ENCODE assay signal across 29 cellular contexts in genomic region chr16:57007530-57007929, GRCh38. TPM values are rescaled to one million over a fixed set of nuclear protein-coding genes. Genes with fewer than 3 reads are reported as not detected.
DNase-seq lines count a peak whose midpoint lies in the region; ATAC-seq and TF ChIP-seq lines count a peak whose summit lies in the region.
"Had no signal": no experiment of that assay in that cellular context is flagged by ENCODE, and none has a peak within 500 bp of the region (broad histone marks: within the 10 kb centered on the region; RNA-seq: fewer than 3 reads in every experiment).

No MANE protein-coding gene starts in this region.

- CTCF ChIA-PET in activated CD4-positive, alpha-beta T cell treated with anti-CD3 and anti-CD28 coated beads for 36 hours (lab: Charles Lee), result interaction anchor here (0.5 to 1.4 kb wide), 5 partner anchors 14 to 566 kb away, joined by 3 read pairs; no protein-coding TSS in a partner anchor
- CTCF ChIA-PET in CD4-positive, alpha-beta memory T cell (lab: Charles Lee; ENCODE audit: partially characterized antibody), result interaction anchor here (1.3 to 6.9 kb wide), 5 partner anchors 18 to 76 kb away, joined by 3 to 37 read pairs (median 4); partner anchors contain the start of gene NLRC5

- intact Hi-C loops in activated CD4-positive, alpha-beta T cell treated with anti-CD3 and anti-CD28 coated beads for 36 hours (cut with DNase I, micrococcal nuclease), result no loop called here
- intact Hi-C loops in CD4-positive, alpha-beta memory T cell (cut with micrococcal nuclease), result no loop called here
- intact Hi-C loops in psoas muscle (cut with DNase I), result no loop called here

- no peaks in the 10 kb centered on the region for H3K27me3 Mint-ChIP-seq in activated CD4-positive, alpha-beta T cell treated with anti-CD3 and anti-CD28 coated beads for 36 hours
- no peaks in the 10 kb centered on the region for H3K27me3 Mint-ChIP-seq in CD4-positive, alpha-beta memory T cell
- no peaks in the 10 kb centered on the region for H3K27me3 Mint-ChIP-seq in naive thymus-derived CD8-positive, alpha-beta T cell
- H3K27me3 Mint-ChIP-seq: dendritic cell treated with granulocyte-macrophage colony-stimulating factor and Interleukin-4, amounts not matched to agents 40 ng/mL and 50 ng/mL, for 4 days; naive B cell had no signal

- H3K27me3 ChIP-seq in CD4-positive, alpha-beta memory T cell (ENCODE audit: insufficient read depth, low read length), result no peaks in the 10 kb centered on the region
- H3K27me3 ChIP-seq in osteoblast (ENCODE audit: insufficient read depth, low read length), result no peaks in the 10 kb centered on the region
- H3K27me3 ChIP-seq in psoas muscle (ENCODE audit: insufficient read depth in 3 of 3, low read length in 2 of 3), result no peaks in the 10 kb centered on the region
- H3K27me3 ChIP-seq: gastroesophageal sphincter, ovary, Peyer's patch, right atrium auricular region had no signal

- peaks cover 79% of the 10 kb centered on the region for H3K79me2 ChIP-seq in osteoblast (ENCODE audit: insufficient read depth, low read length)

- DNase-seq in activated CD4-positive, alpha-beta T cell treated with anti-CD3 and anti-CD28 coated beads for 36 hours, result no peak
- no peak for DNase-seq in activated CD4-positive, alpha-beta T cell treated with anti-CD3 and anti-CD28 coated beads, Interleukin-2, amount 50 U/mL, for 48 hours
- no peak for DNase-seq in CD4-positive, alpha-beta memory T cell
- DNase-seq in activated CD8-positive, alpha-beta memory T cell treated with anti-CD3 and anti-CD28 coated beads, Interleukin-2, amount 50 U/mL, for 48 hours, result peak; percentile 41
- no peak for DNase-seq in naive thymus-derived CD8-positive, alpha-beta T cell
- no peak for DNase-seq in NCI-H2196 (lab: John Stamatoyannopoulos, UW; ENCODE audit: unreplicated experiment)
- no peak for DNase-seq in osteoblast (ENCODE audit: insufficient read length, low spot score, missing footprints)
- no peak for DNase-seq in psoas muscle
- DNase-seq: activated CD4-positive, alpha-beta T cell treated with anti-CD3 and anti-CD28 coated beads for 1 hour; activated naive CD4-positive, alpha-beta T cell treated with anti-CD3 and anti-CD28 coated beads, Interleukin-2, amount 50 U/mL, for 16 hours; caudate nucleus; hippocampal formation; Kasumi-1; mesendoderm; MV-4-11; naive B cell; NCI-H146; NCI-H524; NK-92 treated with Interleukin-12 subunit alpha and Interleukin-12 subunit beta, amount 100 ng/mL, for 24 hours; ovary had no signal

- no peak overlapping the region for H2AFZ ChIP-seq in osteoblast (ENCODE audit: low read length)

- H3K36me3 Mint-ChIP-seq in activated CD4-positive, alpha-beta T cell treated with anti-CD3 and anti-CD28 coated beads for 36 hours (ENCODE audit: low read depth), result peaks cover 46% of the 10 kb centered on the region
- peaks cover 53 to 55% of the 10 kb centered on the region in 2 donors for H3K36me3 Mint-ChIP-seq in CD4-positive, alpha-beta memory T cell
- peaks cover 4 to 51% (median 24%) of the 10 kb centered on the region in 3 donors for H3K36me3 Mint-ChIP-seq in naive thymus-derived CD8-positive, alpha-beta T cell
- H3K36me3 Mint-ChIP-seq: type B pancreatic cell had no signal

- H3K4me1 ChIP-seq in CD4-positive, alpha-beta memory T cell (ENCODE audit: insufficient read depth, low read length), result peaks cover 100% of the 10 kb centered on the region
- peaks cover 5% of the 10 kb centered on the region for H3K4me1 ChIP-seq in osteoblast (ENCODE audit: insufficient read depth, low read length)
- H3K4me1 ChIP-seq in psoas muscle, result no peaks in the 10 kb centered on the region
- H3K4me1 ChIP-seq: gastroesophageal sphincter, right atrium auricular region had no signal

- no peaks in the 10 kb centered on the region for H3K9me3 ChIP-seq in CD4-positive, alpha-beta memory T cell (ENCODE audit: control insufficient read depth in 1 of 2, low read length in 2 of 2)
- H3K9me3 ChIP-seq in osteoblast (ENCODE audit: low read depth, low read length) (no peaks in the 10 kb centered on the region), psoas muscle (no peaks in the 10 kb centered on the region)
- H3K9me3 ChIP-seq: gastroesophageal sphincter, ovary, Peyer's patch, right atrium auricular region had no signal

- H3K4me3 Mint-ChIP-seq in activated CD4-positive, alpha-beta T cell treated with anti-CD3 and anti-CD28 coated beads for 36 hours, result no peak overlapping the region
- H3K4me3 Mint-ChIP-seq in CD4-positive, alpha-beta memory T cell, result peak overlapping the region in 3 of 8 donors; percentile 35 to 70 (median 40)
- H3K4me3 Mint-ChIP-seq in naive thymus-derived CD8-positive, alpha-beta T cell, result peak overlapping the region in 5 of 10 donors; percentile 4 to 48 (median 43)
- H3K4me3 Mint-ChIP-seq: dendritic cell treated with granulocyte-macrophage colony-stimulating factor and Interleukin-4, amounts not matched to agents 40 ng/mL and 50 ng/mL, for 4 days; naive B cell; type B pancreatic cell had no signal

- no peak for ATAC-seq in activated CD4-positive, alpha-beta T cell treated with anti-CD3 and anti-CD28 coated beads for 36 hours
- ATAC-seq in naive thymus-derived CD8-positive, alpha-beta T cell, result peak in 1 of 2 donors; percentile 20
- no peak for ATAC-seq in psoas muscle
- ATAC-seq: gastroesophageal sphincter, left lobe of liver had no signal

- H3K4me3 ChIP-seq in CD4-positive, alpha-beta memory T cell (ENCODE audit: low read length in 2 of 2), result no peak overlapping the region
- H3K4me3 ChIP-seq in osteoblast (ENCODE audit: insufficient read depth, low read length), result no peak overlapping the region
- H3K4me3 ChIP-seq in psoas muscle, result no peak overlapping the region
- H3K4me3 ChIP-seq: gastroesophageal sphincter, ovary, Peyer's patch, right atrium auricular region had no signal

- H4K20me1 ChIP-seq in osteoblast (ENCODE audit: insufficient read depth, low read length), result no peaks in the 10 kb centered on the region

- no peaks in the 10 kb centered on the region for H3K9me3 Mint-ChIP-seq in activated CD4-positive, alpha-beta T cell treated with anti-CD3 and anti-CD28 coated beads for 36 hours (ENCODE audit: low read depth)
- peaks cover 0 to 2% (median 0%) of the 10 kb centered on the region in 8 donors for H3K9me3 Mint-ChIP-seq in CD4-positive, alpha-beta memory T cell
- H3K9me3 Mint-ChIP-seq in naive thymus-derived CD8-positive, alpha-beta T cell, result no peaks in the 10 kb centered on the region
- H3K9me3 Mint-ChIP-seq: dendritic cell treated with granulocyte-macrophage colony-stimulating factor and Interleukin-4, amounts not matched to agents 40 ng/mL and 50 ng/mL, for 4 days; naive B cell; type B pancreatic cell had no signal

- no peak overlapping the region for H3K4me2 ChIP-seq in osteoblast (ENCODE audit: insufficient read depth, low read length)

- H3K27ac Mint-ChIP-seq in activated CD4-positive, alpha-beta T cell treated with anti-CD3 and anti-CD28 coated beads for 36 hours, result peak overlapping the region; percentile 47
- peak overlapping the region in 5 of 7 donors; percentile 42 to 84 (median 46) for H3K27ac Mint-ChIP-seq in CD4-positive, alpha-beta memory T cell
- H3K27ac Mint-ChIP-seq in naive thymus-derived CD8-positive, alpha-beta T cell, result peak overlapping the region in 9 of 10 donors; percentile 35 to 96 (median 77)
- H3K27ac Mint-ChIP-seq: dendritic cell treated with granulocyte-macrophage colony-stimulating factor and Interleukin-4, amounts not matched to agents 40 ng/mL and 50 ng/mL, for 4 days; type B pancreatic cell had no signal

- peak overlapping the region; percentile 44 for H3K27ac ChIP-seq in CD4-positive, alpha-beta memory T cell (ENCODE audit: low read depth, low read length)
- H3K27ac ChIP-seq in osteoblast (ENCODE audit: low read depth, low read length) (no peak overlapping the region), psoas muscle (no peak overlapping the region)
- H3K27ac ChIP-seq: 22Rv1, gastroesophageal sphincter, ovary, Peyer's patch, right atrium auricular region had no signal

- POLR2A ChIA-PET in activated CD4-positive, alpha-beta T cell treated with anti-CD3 and anti-CD28 coated beads for 36 hours (lab: Charles Lee), result interaction anchor here (0.6 to 1.3 kb wide), 3 partner anchors 12 to 20 kb away, joined by 5 to 6 read pairs (median 6); no protein-coding TSS in a partner anchor
- POLR2A ChIA-PET in CD4-positive, alpha-beta memory T cell (lab: Charles Lee; ENCODE audit: partially characterized antibody), result interaction anchor here (0.6 to 16.5 kb wide), 8 partner anchors 9 to 118 kb away, joined by 3 to 210 read pairs (median 7); partner anchors contain the start of gene NLRC5
- POLR2A ChIA-PET in naive thymus-derived CD8-positive, alpha-beta T cell (lab: Charles Lee), result interaction anchor here (0.6 to 15.8 kb wide), 12 partner anchors 9 to 42 kb away, joined by 3 to 162 read pairs (median 4); partner anchors contain the start of gene NLRC5

- TF ChIP-seq CTCF in osteoblast (IDR thresholded peaks at IDR 0.05; ENCODE audit: extremely low read depth, low read depth, low read length), result no peak
- no peak for TF ChIP-seq CTCF in psoas muscle (IDR thresholded peaks at IDR 0.05)

- 84 to 94% (median 86%) methylated on average over 3 of the region's 3 CpGs for WGBS in psoas muscle, 3 donors

- peaks cover 83% of the 10 kb centered on the region for H3K4me1 Mint-ChIP-seq in activated CD4-positive, alpha-beta T cell treated with anti-CD3 and anti-CD28 coated beads for 36 hours
- peaks cover 48 to 91% (median 70%) of the 10 kb centered on the region in 4 donors for H3K4me1 Mint-ChIP-seq in CD4-positive, alpha-beta memory T cell
- peaks cover 35 to 89% (median 77%) of the 10 kb centered on the region in 4 donors for H3K4me1 Mint-ChIP-seq in naive thymus-derived CD8-positive, alpha-beta T cell

- peaks cover 15% of the 10 kb centered on the region for H3K36me3 ChIP-seq in CD4-positive, alpha-beta memory T cell (ENCODE audit: insufficient read depth, low read length)
- H3K36me3 ChIP-seq in osteoblast (ENCODE audit: insufficient read depth, low read length), result peaks cover 7% of the 10 kb centered on the region
- no peaks in the 10 kb centered on the region for H3K36me3 ChIP-seq in psoas muscle (ENCODE audit: insufficient read depth in 1 of 2, low read depth in 1 of 2)
- H3K36me3 ChIP-seq: ovary, Peyer's patch, right atrium auricular region had no signal

RNA-seq across cellular contexts. Expression of gene NLRC5, which starts 18.2 kb away (rescaled TPM):
- 100 to 1,000 TPM; 143 to 175 TPM for total RNA-seq in activated CD4-positive, alpha-beta T cell treated with anti-CD3 and anti-CD28 coated beads for 36 hours
- total RNA-seq in CD4-positive, alpha-beta memory T cell, result 100 to 1,000 TPM; 416 to 457 TPM
- 100 to 1,000 TPM in 1 of 2 donors, 10 to 100 TPM in 1; 41.6 to 151 TPM for polyA plus RNA-seq in CD4-positive, alpha-beta memory T cell
- 100 to 1,000 TPM; 474 to 488 TPM for total RNA-seq in naive thymus-derived CD8-positive, alpha-beta T cell
- polyA plus RNA-seq in naive thymus-derived CD8-positive, alpha-beta T cell, result 100 to 1,000 TPM in 1 of 3 donors, 10 to 100 TPM in 2; 70.4 to 137 (median 80.0) TPM
- total RNA-seq in osteoblast (52.1 and 57.2 TPM in 2 replicates), psoas muscle (10 to 100 TPM in 1 of 4 donors, 1 to 10 TPM in 3; 6.4 to 13.6 (median 7.8) TPM)
- 1 to 10 TPM; 2.3 to 4.5 (median 2.7) TPM for polyA plus RNA-seq in psoas muscle

RNA-seq across cellular contexts. Expression of gene CETP, which starts 45.8 kb away (rescaled TPM):
- total RNA-seq in activated CD4-positive, alpha-beta T cell treated with anti-CD3 and anti-CD28 coated beads for 36 hours, result under 1 TPM in 1 of 2 experiments, not detected in 1; 0.14 TPM
- not detected for total RNA-seq in CD4-positive, alpha-beta memory T cell
- polyA plus RNA-seq in CD4-positive, alpha-beta memory T cell, result under 1 TPM in 1 of 2 donors, not detected in 1; 0.14 TPM
- total RNA-seq in naive thymus-derived CD8-positive, alpha-beta T cell, result under 1 TPM in 1 of 2 experiments, not detected in 1; 0.27 TPM
- under 1 TPM in 2 of 3 donors, not detected in 1; 0.20 to 0.21 TPM for polyA plus RNA-seq in naive thymus-derived CD8-positive, alpha-beta T cell
- total RNA-seq in osteoblast, result not detected in 2 replicates
- total RNA-seq in psoas muscle, result under 1 TPM in 3 of 4 donors, not detected in 1; 0.17 to 0.67 (median 0.19) TPM
- polyA plus RNA-seq in psoas muscle, result under 1 TPM in 2 of 3 donors, not detected in 1; 0.05 to 0.14 TPM
- total RNA-seq: astrocyte, H1, right atrium auricular region had no signal
- polyA plus RNA-seq: H1 had no signal
